9 cellular contexts compared by ENCODE assay signal in genomic region chr2:203583696-203584095, GRCh38. TPM values are rescaled to one million over a fixed set of nuclear protein-coding genes. Genes with fewer than 3 reads are reported as not detected.
DNase-seq lines count a peak whose midpoint lies in the region; ATAC-seq, FAIRE-seq and TF ChIP-seq lines count a peak whose summit lies in the region.
"Had no signal": no experiment of that assay in that cellular context is flagged by ENCODE, and none has a peak within 500 bp of the region (broad histone marks: within the 10 kb centered on the region; RNA-seq: fewer than 3 reads in every experiment).

No MANE protein-coding gene starts in this region.

- H3K4me3 ChIP-seq in astrocyte (ENCODE audit: insufficient read depth, low read depth, low read length) (no peak overlapping the region), Caco-2 (ENCODE audit: low read depth, low read length) (no peak overlapping the region)

- H3K9ac ChIP-seq in astrocyte (ENCODE audit: low read length) = peak overlapping the region; percentile 40

- H3K4me1 Mint-ChIP-seq in astrocyte (ENCODE audit: low read depth, unreplicated experiment) (peaks cover 45% of the 10 kb centered on the region), Caco-2 (ENCODE audit: low read depth, unreplicated experiment) (peaks cover 34% of the 10 kb centered on the region)

- peak; percentile 42 for ATAC-seq in HG03469 (IDR thresholded peaks at IDR 0.05; ENCODE audit: unreplicated experiment)
- ATAC-seq in omental fat pad (ENCODE audit: low FRiP score) = no peak

- peak; percentile 49 for FAIRE-seq in GM19239 (lab: Jason Lieb, UNC)
- peak; percentile 81 for FAIRE-seq in astrocyte (lab: Jason Lieb, UNC)

- CTCF ChIA-PET in Caco-2 (lab: Charles Lee) = no interaction called here

- H3K79me2 ChIP-seq in astrocyte (ENCODE audit: insufficient read depth, low read length) = no peaks in the 10 kb centered on the region

- POLR2A ChIA-PET in Caco-2 (lab: Charles Lee) = no interaction called here

- H3K27me3 ChIP-seq in astrocyte (ENCODE audit: insufficient read depth, low read length) (no peaks in the 10 kb centered on the region), Caco-2 (replicated peaks; ENCODE audit: control insufficient read depth, insufficient read depth, low read length) (no peaks in the 10 kb centered on the region)

- intact Hi-C loops in Caco-2 (cut with micrococcal nuclease; ENCODE audit: unreplicated experiment) = no loop called here

- peak overlapping the region; percentile 95 for H3K27ac Mint-ChIP-seq in astrocyte (ENCODE audit: unreplicated experiment)
- H3K27ac Mint-ChIP-seq in Caco-2 (ENCODE audit: unreplicated experiment) = no peak overlapping the region

- H3K4me1 ChIP-seq in astrocyte (ENCODE audit: insufficient read depth, low read length) = peaks cover 43% of the 10 kb centered on the region
- H3K4me1 ChIP-seq in Caco-2 = peaks cover 39% of the 10 kb centered on the region

- H3K9me3 ChIP-seq in astrocyte (ENCODE audit: insufficient read depth, low read depth, low read length) = no peaks in the 10 kb centered on the region
- no peaks in the 10 kb centered on the region for H3K9me3 ChIP-seq in Caco-2

- H2AFZ ChIP-seq in astrocyte (ENCODE audit: low read depth, low read length) = no peak overlapping the region

- H3K4me3 Mint-ChIP-seq in astrocyte (ENCODE audit: unreplicated experiment) (peak overlapping the region; percentile 11), Caco-2 (ENCODE audit: unreplicated experiment) (no peak overlapping the region)
- H3K4me3 Mint-ChIP-seq: brain had no signal

- TF ChIP-seq CTCF in astrocyte (IDR thresholded peaks at IDR 0.05; ENCODE audit: insufficient read depth, low read depth, low read length) = no peak
- TF ChIP-seq CTCF in omental fat pad (IDR thresholded peaks at IDR 0.05) = no peak
- no peak for TF ChIP-seq CTCF in Caco-2 (IDR thresholded peaks at IDR 0.05; ENCODE audit: insufficient read depth in 1 of 2, low read depth in 1 of 2, low read length in 1 of 2, severe bottlenecking in 1 of 2, unreplicated experiment in 1 of 2)

- H3K27me3 Mint-ChIP-seq in astrocyte (ENCODE audit: low read depth, unreplicated experiment) (no peaks in the 10 kb centered on the region), Caco-2 (ENCODE audit: insufficient read depth, unreplicated experiment) (no peaks in the 10 kb centered on the region)
- H3K27me3 Mint-ChIP-seq: brain had no signal

- H3K9me3 Mint-ChIP-seq in astrocyte (ENCODE audit: unreplicated experiment) (no peaks in the 10 kb centered on the region), Caco-2 (ENCODE audit: unreplicated experiment) (no peaks in the 10 kb centered on the region)

- peak; percentile 35 for DNase-seq in AG08396 (ENCODE audit: low spot score)
- DNase-seq in GM19239 (ENCODE audit: insufficient read length, low spot score) = no peak
- DNase-seq in astrocyte (ENCODE audit: low read depth) = peak; percentile 92
- peak; percentile 8 to 53 for DNase-seq in stimulated activated CD8-positive, alpha-beta memory T cell treated with anti-CD3 and anti-CD28 coated beads, Interleukin-7, amount 100 ng/mL, for 48 hours (ENCODE audit: extremely low read depth in 1 of 2, low read depth in 1 of 2)
- DNase-seq in activated gamma-delta T cell (lab: John Stamatoyannopoulos, UW) = no peak
- DNase-seq in omental fat pad (ENCODE audit: low spot score) = no peak
- no peak for DNase-seq in Caco-2

- peak overlapping the region; percentile 58 for H3K27ac ChIP-seq in astrocyte (ENCODE audit: low read depth, low read length)

- BruUV-seq in Caco-2 (replicated peaks; lab: Mats Ljungman, UMichigan) = no TSS peak

- no peaks in the 10 kb centered on the region for H4K20me1 ChIP-seq in astrocyte (ENCODE audit: insufficient read depth, low read length)

- H3K36me3 ChIP-seq in astrocyte (ENCODE audit: insufficient read depth, low read length) = no peaks in the 10 kb centered on the region
- no peaks in the 10 kb centered on the region for H3K36me3 ChIP-seq in Caco-2 (ENCODE audit: control insufficient read depth, insufficient read depth, low read length)

- no peaks in the 10 kb centered on the region for H3K36me3 Mint-ChIP-seq in astrocyte (ENCODE audit: low read depth, unreplicated experiment)
- H3K36me3 Mint-ChIP-seq in Caco-2 (ENCODE audit: insufficient read depth, unreplicated experiment) = peaks cover 8% of the 10 kb centered on the region
- H3K36me3 Mint-ChIP-seq: brain had no signal

- H3K4me2 ChIP-seq in astrocyte (ENCODE audit: low read length) = peak overlapping the region; percentile 64

RNA-seq across cellular contexts. Expression of gene RAPH1, which starts 48.6 kb away (rescaled TPM):
- total RNA-seq in astrocyte (43.4 and 50.4 TPM in 2 replicates), omental fat pad (10 to 100 TPM; 38.1 to 86.1 (median 65.6) TPM), Caco-2 (2022) (109 and 114 TPM in 2 replicates)

Comparison
In these comparisons a context has a peak if more than half of its experiments do, and no peak if none do; other contexts are left out.
1. DNase-seq: peak in AG08396 (single experiment), astrocyte (single experiment) and stimulated activated CD8-positive, alpha-beta memory T cell treated with anti-CD3 and anti-CD28 coated beads, Interleukin-7, amount 100 ng/mL, for 48 hours (2 of 2); none in GM19239 (single experiment), activated gamma-delta T cell (single experiment), omental fat pad (single experiment) and Caco-2 (0 of 2).